In the genomic region with DNA sequence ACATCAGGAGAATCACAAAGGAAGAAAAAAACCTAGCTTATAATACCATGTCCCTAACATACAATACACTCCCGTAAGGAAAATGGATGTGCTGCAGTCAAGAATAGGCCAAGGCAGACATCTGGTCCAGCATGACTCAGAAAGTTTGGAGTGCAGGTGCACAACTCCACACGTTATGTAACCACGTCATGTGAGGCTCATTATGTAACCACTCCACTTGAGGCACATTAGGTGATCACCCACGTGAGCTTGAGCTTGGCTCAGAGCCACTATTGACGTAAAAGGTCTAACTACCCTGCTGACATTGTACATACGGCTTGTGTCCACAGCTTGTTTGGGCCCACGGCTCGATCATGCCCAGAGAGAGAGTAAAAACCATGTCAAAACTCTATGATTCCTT, we compare ENCODE assay signal across 24 cellular contexts.
A peak's percentile ranks its signal among the peaks of the same experiment; 100 is the strongest.
DNase-seq lines count a peak whose midpoint lies in the region; ATAC-seq, FAIRE-seq and TF ChIP-seq lines count a peak whose summit lies in the region.
"Had no signal": no experiment of that assay in that cellular context is flagged by ENCODE, and none has a peak within 500 bp of the region (broad histone marks: within the 10 kb centered on the region; RNA-seq: fewer than 3 reads in every experiment).

No MANE protein-coding gene starts in this region.

- CTCF ChIA-PET in HEK293 (lab: Yijun Ruan, JAX), result no interaction called here
- CTCF ChIA-PET in activated CD4-positive, alpha-beta memory T cell treated with anti-CD3 and anti-CD28 coated beads, Interleukin-2, amount 10 ng/mL, durations not matched to agents 7 days and 5 days (lab: Charles Lee), result no interaction called here

- intact Hi-C loops in posterior vena cava (cut with DNase I), result no loop called here
- intact Hi-C loops in vagina (cut with DNase I), result no loop called here

- H3K36me3 Mint-ChIP-seq in astrocyte (ENCODE audit: low read depth, unreplicated experiment), result no peaks in the 10 kb centered on the region
- no peaks in the 10 kb centered on the region for H3K36me3 Mint-ChIP-seq in activated CD4-positive, alpha-beta memory T cell treated with anti-CD3 and anti-CD28 coated beads, Interleukin-2, amount 10 ng/mL, durations not matched to agents 7 days and 5 days (ENCODE audit: low read depth)
- H3K36me3 Mint-ChIP-seq: CD8-positive, alpha-beta memory T cell; IgD-negative memory B cell; immature natural killer cell had no signal

- H3K9me3 Mint-ChIP-seq in astrocyte (ENCODE audit: unreplicated experiment), result peaks cover 11% of the 10 kb centered on the region
- H3K9me3 Mint-ChIP-seq in activated CD4-positive, alpha-beta memory T cell treated with anti-CD3 and anti-CD28 coated beads, Interleukin-2, amount 10 ng/mL, durations not matched to agents 7 days and 5 days, result peaks cover 13% of the 10 kb centered on the region

- FAIRE-seq in astrocyte (lab: Jason Lieb, UNC), result no peak

- H3K27me3 Mint-ChIP-seq in astrocyte (ENCODE audit: low read depth, unreplicated experiment), result no peaks in the 10 kb centered on the region
- H3K27me3 Mint-ChIP-seq in activated CD4-positive, alpha-beta memory T cell treated with anti-CD3 and anti-CD28 coated beads, Interleukin-2, amount 10 ng/mL, durations not matched to agents 7 days and 5 days, result no peaks in the 10 kb centered on the region
- H3K27me3 Mint-ChIP-seq: CD8-positive, alpha-beta memory T cell; IgD-negative memory B cell; stimulated activated naive CD8-positive, alpha-beta T cell treated with anti-CD3 and anti-CD28 coated beads, Interleukin-15, amount 100 ng/mL, for 72 hours had no signal

- TF ChIP-seq CTCF in HEK293 (tag by site-specific recombination; IDR thresholded peaks at IDR 0.05), result no peak
- TF ChIP-seq CTCF in astrocyte (IDR thresholded peaks at IDR 0.05; ENCODE audit: insufficient read depth, low read depth, low read length), result no peak
- no peak for TF ChIP-seq CTCF in vagina (IDR thresholded peaks at IDR 0.05)

- DNase-seq in NCI-H2171 (lab: John Stamatoyannopoulos, UW) (peak; percentile 9), astrocyte (ENCODE audit: low read depth) (peak; percentile 40), posterior vena cava (ENCODE audit: low spot score) (peak; percentile 32), vagina (ENCODE audit: extremely low spot score in 2 of 2) (no peak)
- DNase-seq in activated CD4-positive, alpha-beta memory T cell treated with anti-CD3 and anti-CD28 coated beads, Interleukin-2, amount 10 ng/mL, durations not matched to agents 7 days and 5 days, result no peak
- DNase-seq: activated CD4-positive, alpha-beta T cell treated with anti-CD3 and anti-CD28 coated beads, Interleukin-2, amount 50 U/mL, for 4 hours; activated gamma-delta T cell treated with Interleukin-2 at 50 U/mL for 16 hours; adrenal gland; CD8-positive, alpha-beta memory T cell; HFFc6; immature natural killer cell; NCI-H1930; PC-3; SJCRH30; stimulated activated CD4-positive, alpha-beta T cell treated with anti-CD3 and anti-CD28 coated beads, Interleukin-4, amount 100 ng/mL, for 1 hour; stimulated activated naive CD8-positive, alpha-beta T cell treated with anti-CD3 and anti-CD28 coated beads, Interleukin-15, amount 100 ng/mL, for 72 hours; upper lobe of left lung had no signal

- no peak overlapping the region for H3K4me2 ChIP-seq in astrocyte (ENCODE audit: low read length)

- no peaks in the 10 kb centered on the region for H3K4me1 Mint-ChIP-seq in astrocyte (ENCODE audit: low read depth, unreplicated experiment)
- H3K4me1 Mint-ChIP-seq in activated CD4-positive, alpha-beta memory T cell treated with anti-CD3 and anti-CD28 coated beads, Interleukin-2, amount 10 ng/mL, durations not matched to agents 7 days and 5 days, result no peaks in the 10 kb centered on the region
- H3K4me1 Mint-ChIP-seq: CD8-positive, alpha-beta memory T cell; IgD-negative memory B cell; immature natural killer cell; stimulated activated naive CD8-positive, alpha-beta T cell treated with anti-CD3 and anti-CD28 coated beads, Interleukin-15, amount 100 ng/mL, for 72 hours had no signal

- H3K9me3 ChIP-seq in HEK293 (ENCODE audit: control insufficient read depth, insufficient read depth, low read depth, low read length) (no peaks in the 10 kb centered on the region), astrocyte (ENCODE audit: insufficient read depth, low read depth, low read length) (peaks cover 12% of the 10 kb centered on the region), vagina (no peaks in the 10 kb centered on the region)
- H3K9me3 ChIP-seq: adrenal gland, SJCRH30, upper lobe of left lung had no signal

- no peak for TF ChIP-seq POLR2A in vagina (IDR thresholded peaks at IDR 0.05)

- no peaks in the 10 kb centered on the region for H4K20me1 ChIP-seq in astrocyte (ENCODE audit: insufficient read depth, low read length)

- no peak overlapping the region for H3K27ac ChIP-seq in HEK293 (ENCODE audit: extremely low read depth, low read depth, low read length)
- no peak overlapping the region for H3K27ac ChIP-seq in astrocyte (ENCODE audit: low read depth, low read length)
- no peak overlapping the region for H3K27ac ChIP-seq in vagina
- H3K27ac ChIP-seq: adrenal gland, cardiac muscle cell, HL-60, SJCRH30, upper lobe of left lung, VCaP had no signal

- no peak overlapping the region for H3K4me3 Mint-ChIP-seq in astrocyte (ENCODE audit: unreplicated experiment)
- no peak overlapping the region for H3K4me3 Mint-ChIP-seq in activated CD4-positive, alpha-beta memory T cell treated with anti-CD3 and anti-CD28 coated beads, Interleukin-2, amount 10 ng/mL, durations not matched to agents 7 days and 5 days
- H3K4me3 Mint-ChIP-seq: CD8-positive, alpha-beta memory T cell; HFFc6; IgD-negative memory B cell; immature natural killer cell; stimulated activated naive CD8-positive, alpha-beta T cell treated with anti-CD3 and anti-CD28 coated beads, Interleukin-15, amount 100 ng/mL, for 72 hours; T-helper 1 cell treated with Interleukin-12 subunit alpha and Interleukin-12 subunit beta and Interleukin-4 antibody, amounts not matched to agents 30 μg/mL and 1 μg/mL, for 36 hours had no signal

- no peak overlapping the region for H3K27ac Mint-ChIP-seq in astrocyte (ENCODE audit: unreplicated experiment)
- H3K27ac Mint-ChIP-seq in activated CD4-positive, alpha-beta memory T cell treated with anti-CD3 and anti-CD28 coated beads, Interleukin-2, amount 10 ng/mL, durations not matched to agents 7 days and 5 days, result no peak overlapping the region
- H3K27ac Mint-ChIP-seq: CD8-positive, alpha-beta memory T cell; HFFc6; IgD-negative memory B cell; immature natural killer cell; stimulated activated naive CD8-positive, alpha-beta T cell treated with anti-CD3 and anti-CD28 coated beads, Interleukin-15, amount 100 ng/mL, for 72 hours; T-helper 1 cell treated with Interleukin-12 subunit alpha and Interleukin-12 subunit beta and Interleukin-4 antibody, amounts not matched to agents 30 μg/mL and 1 μg/mL, for 36 hours had no signal

- H3K79me2 ChIP-seq in astrocyte (ENCODE audit: insufficient read depth, low read length), result no peaks in the 10 kb centered on the region

- H3K9ac ChIP-seq in astrocyte (ENCODE audit: low read length), result no peak overlapping the region

- H3K4me1 ChIP-seq in HEK293 (ENCODE audit: control insufficient read depth, insufficient read depth, low read length) (no peaks in the 10 kb centered on the region), astrocyte (ENCODE audit: insufficient read depth, low read length) (peaks cover 3% of the 10 kb centered on the region), vagina (no peaks in the 10 kb centered on the region)
- H3K4me1 ChIP-seq: adrenal gland, SJCRH30 had no signal

- H2AFZ ChIP-seq in astrocyte (ENCODE audit: low read depth, low read length), result no peak overlapping the region

- POLR2A ChIA-PET in HEK293 (lab: Yijun Ruan, JAX), result no interaction called here
- POLR2A ChIA-PET in activated CD4-positive, alpha-beta memory T cell treated with anti-CD3 and anti-CD28 coated beads, Interleukin-2, amount 10 ng/mL, durations not matched to agents 7 days and 5 days (lab: Charles Lee), result no interaction called here

- H3K4me3 ChIP-seq in HEK293 (ENCODE audit: low read depth, low read length), result no peak overlapping the region
- no peak overlapping the region for H3K4me3 ChIP-seq in astrocyte (ENCODE audit: insufficient read depth, low read depth, low read length)
- H3K4me3 ChIP-seq in vagina, result no peak overlapping the region
- H3K4me3 ChIP-seq: adrenal gland, cardiac muscle cell, SJCRH30, upper lobe of left lung had no signal

- ATAC-seq in GM18868 (IDR thresholded peaks at IDR 0.05; ENCODE audit: unreplicated experiment), result no peak
- ATAC-seq: PC-3; stimulated activated naive CD8-positive, alpha-beta T cell treated with anti-CD3 and anti-CD28 coated beads, Interleukin-15, amount 100 ng/mL, for 72 hours had no signal

- H3K36me3 ChIP-seq in HEK293 (ENCODE audit: control insufficient read depth in 2 of 2, insufficient read depth in 1 of 2, low read length in 2 of 2), result no peaks in the 10 kb centered on the region
- H3K36me3 ChIP-seq in astrocyte (ENCODE audit: insufficient read depth, low read length), result no peaks in the 10 kb centered on the region
- H3K36me3 ChIP-seq in vagina, result no peaks in the 10 kb centered on the region
- H3K36me3 ChIP-seq: adrenal gland, cardiac muscle cell, SJCRH30, upper lobe of left lung had no signal

- peaks cover 4% of the 10 kb centered on the region for H3K27me3 ChIP-seq in astrocyte (ENCODE audit: insufficient read depth, low read length)
- H3K27me3 ChIP-seq in vagina, result no peaks in the 10 kb centered on the region
- H3K27me3 ChIP-seq: adrenal gland, cardiac muscle cell, SJCRH30, upper lobe of left lung had no signal

TF ChIP-seq in HEK293, 187 proteins besides CTCF, POLR2A, EP300 and RAD21 (continues in another document):
- TF ChIP-seq SETDB1 (IDR thresholded peaks at IDR 0.05; ENCODE audit: insufficient read length, low read length) (peak; percentile 80), ZNF146 (tag by site-specific recombination; IDR thresholded peaks at IDR 0.05) (no peak), ZNF660 (tag by site-specific recombination; IDR thresholded peaks at IDR 0.05) (peak; percentile 59; the same call in 1 of the 2 replicates), ZNF350 (tag by site-specific recombination; IDR thresholded peaks at IDR 0.05) (peak; percentile 46; the same call in 1 of the 2 replicates), KLF8 (tag by site-specific recombination; IDR thresholded peaks at IDR 0.05) (0 out of 2 replicates have a peak, but pooled peaks have one; percentile 28), ZNF610 (tag by site-specific recombination; IDR thresholded peaks at IDR 0.05; ENCODE audit: borderline replicate concordance) (0 out of 2 replicates have a peak, but pooled peaks have one; percentile 23), ZFHX2 (tag by site-specific recombination; conservative IDR thresholded peaks at IDR 0.05) (0 out of 2 replicates have a peak, but pooled peaks have one; percentile 6), ZNF585B (tag by site-specific recombination; IDR thresholded peaks at IDR 0.05) (peak; percentile 68), ZNF324 (tag by site-specific recombination; IDR thresholded peaks at IDR 0.05) (no peak), ZFP69B (tag by site-specific recombination; IDR thresholded peaks at IDR 0.05) (no peak), GLI4 (tag by site-specific recombination; IDR thresholded peaks at IDR 0.05) (0 out of 2 replicates have a peak, but pooled peaks have one; percentile 74), SP2 (tag by site-specific recombination; IDR thresholded peaks at IDR 0.05) (0 out of 2 replicates have a peak, but pooled peaks have one; percentile 6)

Comparison
In these comparisons a context has a peak if more than half of its experiments do, and no peak if none do; other contexts are left out.
1. DNase-seq: peak in NCI-H2171 (single experiment), astrocyte (single experiment) and posterior vena cava (single experiment); none in activated CD4-positive, alpha-beta memory T cell treated with anti-CD3 and anti-CD28 coated beads, Interleukin-2, amount 10 ng/mL, durations not matched to agents 7 days and 5 days (single experiment) and vagina (0 of 2).